23 cellular contexts compared by ENCODE assay signal in genomic region chr19:47587295-47587694, GRCh38. TPM values are rescaled to one million over a fixed set of nuclear protein-coding genes. Genes with fewer than 3 reads are reported as not detected.
A peak's percentile ranks its signal among the peaks of the same experiment; 100 is the strongest.
DNase-seq lines count a peak whose midpoint lies in the region; ATAC-seq and TF ChIP-seq lines count a peak whose summit lies in the region.
"Had no signal": no experiment of that assay in that cellular context is flagged by ENCODE, and none has a peak within 500 bp of the region (broad histone marks: within the 10 kb centered on the region; RNA-seq: fewer than 3 reads in every experiment).

No MANE protein-coding gene starts in this region.

- no peak for TF ChIP-seq CTCF in foreskin keratinocyte (conservative IDR thresholded peaks at IDR 0.05)

- intact Hi-C loops in Right ventricle myocardium inferior (cut with DNase I) (no loop called here), Right ventricle myocardium superior (cut with DNase I) (no loop called here)

- DNase-seq in Right ventricle myocardium inferior (ENCODE audit: missing footprints) (peak; percentile 17), Right ventricle myocardium superior (no peak), amniotic epithelial cell (ENCODE audit: low read depth) (peak; percentile 62), foreskin keratinocyte (peak in 1 of 2 donors; percentile 81), SKM-1 (lab: John Stamatoyannopoulos, UW; ENCODE audit: unreplicated experiment) (no peak)
- no peak for DNase-seq in stimulated activated CD4-positive, alpha-beta T cell treated with anti-CD3 and anti-CD28 coated beads, Interleukin-15, amount 100 ng/mL, for 24 hours
- DNase-seq: activated naive CD4-positive, alpha-beta T cell treated with Interleukin-2 at 50 U/mL for 16 hours; activated T-cell treated with anti-CD3 and anti-CD28 coated beads, Interleukin-2, amount 50 U/mL, for 72 hours; CD8-positive, alpha-beta T cell; effector CD8-positive, alpha-beta T cell; Karpas-422; naive B cell; NCI-H510A; WERI-Rb-1 had no signal

- ATAC-seq in Right ventricle myocardium inferior = no peak
- ATAC-seq in Right ventricle myocardium superior (ENCODE audit: poor library complexity) = no peak
- peak; percentile 25 for ATAC-seq in foreskin keratinocyte
- ATAC-seq in GM19035 (IDR thresholded peaks at IDR 0.05; ENCODE audit: unreplicated experiment) = no peak
- ATAC-seq in HG03354 (IDR thresholded peaks at IDR 0.05; ENCODE audit: poor library complexity, severe bottlenecking, unreplicated experiment) = no peak
- ATAC-seq: activated T-cell treated with anti-CD3 and anti-CD28 coated beads, Interleukin-2, amount 50 U/mL, for 72 hours; CD8-positive, alpha-beta T cell; left lobe of liver had no signal

- no peaks in the 10 kb centered on the region for H3K27me3 ChIP-seq in foreskin keratinocyte
- H3K27me3 ChIP-seq: hepatocyte had no signal

- H3K27ac ChIP-seq in foreskin keratinocyte = no peak overlapping the region
- H3K27ac ChIP-seq: hepatocyte, PC-9, SK-N-MC, skin epidermis, thoracic aorta, WERI-Rb-1 had no signal

- H3K4me1 ChIP-seq in foreskin keratinocyte = peaks cover 7% of the 10 kb centered on the region

RNA-seq across cellular contexts. Expression of gene ZNF541, which starts 14.3 kb away (rescaled TPM):
- total RNA-seq in Right ventricle myocardium inferior (1.2 TPM), Right ventricle myocardium superior (0.35 TPM), foreskin keratinocyte (not detected in 2 replicates)
- polyA plus RNA-seq in foreskin keratinocyte = not detected in 2 replicates
- total RNA-seq: epithelial cell of proximal tubule, PC-9, thoracic aorta had no signal

RNA-seq across cellular contexts. Expression of gene BICRA, which starts 21.6 kb away (rescaled TPM):
- total RNA-seq in Right ventricle myocardium inferior = 8.8 TPM
- 7.2 TPM for total RNA-seq in Right ventricle myocardium superior
- total RNA-seq in foreskin keratinocyte = 3.3 and 3.7 TPM in 2 replicates
- polyA plus RNA-seq in foreskin keratinocyte = 1.7 and 2.5 TPM in 2 replicates

Comparison
In these comparisons a context has a peak if more than half of its experiments do, and no peak if none do; other contexts are left out.
1. DNase-seq: peak in Right ventricle myocardium inferior (single experiment) and amniotic epithelial cell (single experiment); none in Right ventricle myocardium superior (single experiment), stimulated activated CD4-positive, alpha-beta T cell treated with anti-CD3 and anti-CD28 coated beads, Interleukin-15, amount 100 ng/mL, for 24 hours (single experiment) and SKM-1 (single experiment).